ENCODE assay signal across 10 cellular contexts in the genomic region with DNA sequence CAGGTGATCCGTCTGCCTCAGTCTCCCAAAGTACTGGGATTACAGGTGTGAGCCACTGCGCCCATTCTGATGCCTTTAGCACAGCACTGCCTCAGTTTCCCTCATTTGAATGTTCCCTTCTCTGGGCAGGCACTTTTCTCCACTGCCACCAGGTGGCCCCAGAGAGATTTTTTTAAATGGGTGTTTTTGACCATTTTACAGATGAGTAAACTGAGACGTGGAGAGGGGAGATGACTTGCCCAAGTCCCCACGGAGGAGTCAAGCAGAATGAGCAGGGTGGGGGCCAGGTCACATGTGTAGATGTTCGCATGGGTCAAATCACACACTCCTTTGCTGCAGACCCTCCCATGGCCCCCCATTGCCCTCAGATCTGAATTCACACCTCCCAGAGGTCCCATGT. TPM values are rescaled to one million over a fixed set of nuclear protein-coding genes. Genes with fewer than 3 reads are reported as not detected.
DNase-seq lines count a peak whose midpoint lies in the region; ATAC-seq and TF ChIP-seq lines count a peak whose summit lies in the region.
"Had no signal": no experiment of that assay in that cellular context is flagged by ENCODE, and none has a peak within 500 bp of the region (broad histone marks: within the 10 kb centered on the region; RNA-seq: fewer than 3 reads in every experiment).

No MANE protein-coding gene starts in this region.

- TF ChIP-seq EP300 in SK-N-SH (IDR thresholded peaks at IDR 0.05; ENCODE audit: borderline replicate concordance in 1 of 2, low read depth in 1 of 2, low read length in 1 of 2) = no peak

- H3K36me3 ChIP-seq in SK-N-SH (replicated peaks in 1 of 2; ENCODE audit: control insufficient read depth in 1 of 2, insufficient read depth in 2 of 2, low read length in 1 of 2) = no peaks in the 10 kb centered on the region
- no peaks in the 10 kb centered on the region for H3K36me3 ChIP-seq in OCI-LY3 (replicated peaks; ENCODE audit: low read depth, low read length)
- H3K36me3 ChIP-seq in fibroblast of lung (ENCODE audit: control insufficient read depth, insufficient read depth, low read length) = no peaks in the 10 kb centered on the region

- POLR2A ChIA-PET in SK-N-SH (lab: Yijun Ruan, JAX) = no interaction called here

- no peak overlapping the region for H3K4me3 ChIP-seq in SK-N-SH (ENCODE audit: low read depth in 2 of 2, low read length in 1 of 2)
- no peak overlapping the region for H3K4me3 ChIP-seq in OCI-LY3 (ENCODE audit: low read length)
- no peak overlapping the region for H3K4me3 ChIP-seq in fibroblast of lung (replicated peaks in 1 of 4; ENCODE audit: control extremely low read depth in 1 of 4, insufficient read depth in 1 of 4, low read depth in 3 of 4, low read length in 4 of 4)

- no peak for ATAC-seq in SK-N-SH treated with all-trans-retinoic acid at 6 μM for 48 hours
- no peak for ATAC-seq in GM19397 (IDR thresholded peaks at IDR 0.05; ENCODE audit: unreplicated experiment)

- no peak overlapping the region for H3K9ac ChIP-seq in SK-N-SH
- H3K9ac ChIP-seq in OCI-LY3 (ENCODE audit: low read length) = no peak overlapping the region
- H3K9ac ChIP-seq in fibroblast of lung (ENCODE audit: insufficient read depth, low read length) = no peak overlapping the region

- no peaks in the 10 kb centered on the region for H3K27me3 ChIP-seq in SK-N-SH (ENCODE audit: insufficient read depth)
- H3K27me3 ChIP-seq in OCI-LY3 (ENCODE audit: low read depth, low read length) = peaks cover 9% of the 10 kb centered on the region; the same call in 1 of the 2 replicates
- H3K27me3 ChIP-seq in fibroblast of lung (ENCODE audit: control insufficient read depth, insufficient read depth, low read length) = peaks cover 11% of the 10 kb centered on the region

- H3K79me2 ChIP-seq in SK-N-SH (ENCODE audit: insufficient read depth) = no peaks in the 10 kb centered on the region
- H3K79me2 ChIP-seq in OCI-LY3 (ENCODE audit: low read length) = no peaks in the 10 kb centered on the region
- no peaks in the 10 kb centered on the region for H3K79me2 ChIP-seq in fibroblast of lung (ENCODE audit: control insufficient read depth, insufficient read depth, low read length)

- 36% methylated on average over 5 of the region's 5 CpGs for WGBS in SK-N-SH (ENCODE audit: low lambda C conversion rate)

- CTCF ChIA-PET in SK-N-SH (lab: Yijun Ruan, JAX) = interaction anchor here (0.7 to 1.3 kb wide), 2 partner anchors 20 to 22 kb away, joined by 3 read pairs; no protein-coding TSS in a partner anchor

- H3K27ac ChIP-seq in SK-N-SH (ENCODE audit: low read depth in 2 of 2, low read length in 1 of 2) = no peak overlapping the region
- no peak overlapping the region for H3K27ac ChIP-seq in OCI-LY3 (ENCODE audit: low read length)
- H3K27ac ChIP-seq in fibroblast of lung (ENCODE audit: insufficient read depth, low read length) = no peak overlapping the region

- no peak for TF ChIP-seq RAD21 in SK-N-SH (IDR thresholded peaks at IDR 0.05; ENCODE audit: low read length)

- H3K4me2 ChIP-seq in SK-N-SH (no peak overlapping the region), OCI-LY3 (ENCODE audit: low read length) (no peak overlapping the region), fibroblast of lung (ENCODE audit: extremely low read depth, insufficient read depth, low read length) (no peak overlapping the region)

- intact Hi-C loops in posterior vena cava (cut with DNase I) = no loop called here

- H3K9me3 ChIP-seq in SK-N-SH (no peaks in the 10 kb centered on the region), OCI-LY3 (ENCODE audit: insufficient read depth, low read length) (no peaks in the 10 kb centered on the region), fibroblast of lung (ENCODE audit: control insufficient read depth, insufficient read depth, low read depth, low read length) (no peaks in the 10 kb centered on the region)

- TF ChIP-seq CTCF in SK-N-SH (IDR thresholded peaks at IDR 0.05) (peak; percentile 68), OCI-LY3 (IDR thresholded peaks at IDR 0.05; ENCODE audit: low read depth, low read length) (peak; percentile 71), fibroblast of lung (conservative IDR thresholded peaks at IDR 0.05 in 1 of 2, IDR thresholded peaks at IDR 0.05 in 1 of 2; ENCODE audit: low read depth in 1 of 2, low read length in 2 of 2) (peak; percentile 33 to 60)

- DNase-seq in SK-N-SH (no peak), fibroblast of lung (ENCODE audit: low read depth in 2 of 2) (no peak), posterior vena cava (ENCODE audit: low spot score) (no peak), COR-L47 (lab: John Stamatoyannopoulos, UW) (no peak)
- DNase-seq in stimulated activated CD8-positive, alpha-beta memory T cell treated with anti-CD3 and anti-CD28 coated beads, Interleukin-4, amount 100 ng/mL, for 48 hours = peak; percentile 37
- DNase-seq: activated naive CD4-positive, alpha-beta T cell; NCI-H1092 had no signal

- no peaks in the 10 kb centered on the region for H4K20me1 ChIP-seq in SK-N-SH (ENCODE audit: insufficient read depth)
- no peaks in the 10 kb centered on the region; the same call in 1 of the 2 replicates for H4K20me1 ChIP-seq in OCI-LY3 (ENCODE audit: insufficient read depth, low read length)
- H4K20me1 ChIP-seq in fibroblast of lung (ENCODE audit: control insufficient read depth, extremely low read depth, insufficient read depth, low read length) = no peaks in the 10 kb centered on the region

- H3K4me1 ChIP-seq in SK-N-SH (ENCODE audit: control insufficient read depth in 1 of 2, insufficient read depth in 2 of 2, low read depth in 1 of 2, low read length in 1 of 2) (peaks cover 0 to 25% of the 10 kb centered on the region in 2 experiments; a peak in 1 of 4 replicates), OCI-LY3 (ENCODE audit: low read length) (no peaks in the 10 kb centered on the region), fibroblast of lung (ENCODE audit: control insufficient read depth, extremely low read depth, insufficient read depth, low read length) (no peaks in the 10 kb centered on the region)

- H2AFZ ChIP-seq in SK-N-SH (ENCODE audit: low read depth) = no peak overlapping the region
- no peak overlapping the region for H2AFZ ChIP-seq in OCI-LY3 (ENCODE audit: low read depth, low read length)
- H2AFZ ChIP-seq in fibroblast of lung (ENCODE audit: low read length) = no peak overlapping the region

- no peaks in the 10 kb centered on the region for H3F3A ChIP-seq in SK-N-SH (replicated peaks; ENCODE audit: insufficient read depth)

- no peaks in the 10 kb centered on the region for H3K9me2 ChIP-seq in SK-N-SH

TF ChIP-seq in SK-N-SH, 30 proteins besides CTCF, POLR2A, EP300 and RAD21 (continues in another document):
- TF ChIP-seq MEF2A (IDR thresholded peaks at IDR 0.05; ENCODE audit: borderline replicate concordance, low read depth) = no peak
- TF ChIP-seq GATA2 (CRISPR knock-in tag; IDR thresholded peaks at IDR 0.05) = no peak

TF ChIP-seq in SK-N-SH treated with all-trans-retinoic acid at 6 μM for 48 hours, 23 proteins besides CTCF, POLR2A, EP300 and RAD21 (continues in another document):
- TF ChIP-seq RARB (CRISPR knock-in tag; IDR thresholded peaks at IDR 0.05) (no peak), ZC3H10 (CRISPR knock-in tag; IDR thresholded peaks at IDR 0.05) (no peak), ZFP3 (CRISPR knock-in tag; IDR thresholded peaks at IDR 0.05) (no peak)

RNA-seq across cellular contexts. Expression of a gene that starts 3.2 kb away (rescaled TPM):
- polyA plus RNA-seq in SK-N-SH (2012; rRNA removed) = 0.36 and 1.0 TPM in 2 replicates
- 0.05 and 0.26 TPM in 2 replicates for polyA plus RNA-seq in SK-N-SH (2012; cell fraction: cytosol; rRNA removed)
- polyA plus RNA-seq in SK-N-SH (2012; cell fraction: nucleus; rRNA removed) = 4.1 and 8.2 TPM in 2 replicates
- 1.3 and 2.0 TPM in 2 replicates for total RNA-seq in fibroblast of lung
- polyA plus RNA-seq in fibroblast of lung = 0.09 and 0.35 TPM in 2 replicates
- 0.52 and 1.6 TPM in 2 replicates for polyA plus RNA-seq in fibroblast of lung (2012)
- not detected in 2 replicates for polyA minus RNA-seq in fibroblast of lung (ENCODE audit: low replicate concordance)
- 1 to 10 TPM in 1 of 2 donors, under 1 TPM in 1; 0.90 to 1.1 TPM for total RNA-seq in posterior vena cava

RNA-seq across cellular contexts. Expression of a gene that starts 25.6 kb away (rescaled TPM):
- polyA plus RNA-seq in SK-N-SH (2012; rRNA removed) (9.1 and 9.7 TPM in 2 replicates), fibroblast of lung (3.6 and 10.1 TPM in 2 replicates)
- polyA plus RNA-seq in SK-N-SH (2012; cell fraction: cytosol; rRNA removed) = 7.7 and 10.0 TPM in 2 replicates
- 13.1 and 19.6 TPM in 2 replicates for polyA plus RNA-seq in SK-N-SH (2012; cell fraction: nucleus; rRNA removed)
- total RNA-seq in fibroblast of lung (0.77 and 2.0 TPM in 2 replicates), posterior vena cava (1 to 10 TPM; 1.9 to 2.9 TPM)
- polyA plus RNA-seq in fibroblast of lung (2012) = 4.7 and 10.5 TPM in 2 replicates
- polyA minus RNA-seq in fibroblast of lung (ENCODE audit: low replicate concordance) = 17.8 and 47.5 TPM in 2 replicates

RNA-seq across cellular contexts. Expression of a gene that starts 36.5 kb away (rescaled TPM):
- polyA plus RNA-seq in SK-N-SH (2012; rRNA removed) = 17.5 and 20.6 TPM in 2 replicates
- 9.7 and 13.5 TPM in 2 replicates for polyA plus RNA-seq in SK-N-SH (2012; cell fraction: cytosol; rRNA removed)
- 8.2 and 8.6 TPM in 2 replicates for polyA plus RNA-seq in SK-N-SH (2012; cell fraction: nucleus; rRNA removed)
- 4.1 and 4.6 TPM in 2 replicates for total RNA-seq in fibroblast of lung
- 9.4 and 16.7 TPM in 2 replicates for polyA plus RNA-seq in fibroblast of lung
- polyA plus RNA-seq in fibroblast of lung (2012) = 10.2 and 18.3 TPM in 2 replicates
- 25.6 and 48.3 TPM in 2 replicates for polyA minus RNA-seq in fibroblast of lung (ENCODE audit: low replicate concordance)
- 1 to 10 TPM; 6.1 to 6.6 TPM for total RNA-seq in posterior vena cava

RNA-seq across cellular contexts. Expression of a gene that starts 44.8 kb away (rescaled TPM):
- polyA plus RNA-seq in SK-N-SH (2012; rRNA removed) (1.9 and 2.5 TPM in 2 replicates), fibroblast of lung (0.27 and 0.79 TPM in 2 replicates)
- 0.19 and 0.41 TPM in 2 replicates for polyA plus RNA-seq in SK-N-SH (2012; cell fraction: cytosol; rRNA removed)
- 16.0 and 19.5 TPM in 2 replicates for polyA plus RNA-seq in SK-N-SH (2012; cell fraction: nucleus; rRNA removed)
- total RNA-seq in fibroblast of lung (0.51 and 0.83 TPM in 2 replicates), posterior vena cava (1 to 10 TPM; 2.6 to 4.9 TPM)
- polyA plus RNA-seq in fibroblast of lung (2012) = 0.23 and 1.1 TPM in 2 replicates
- 3.5 and 7.5 TPM in 2 replicates for polyA minus RNA-seq in fibroblast of lung (ENCODE audit: low replicate concordance)

RNA-seq across cellular contexts. Expression of a gene that starts 51.9 kb away (rescaled TPM):
- polyA plus RNA-seq in SK-N-SH (2012; rRNA removed) (92.5 and 115 TPM in 2 replicates), fibroblast of lung (47.6 and 65.8 TPM in 2 replicates)
- 55.4 and 101 TPM in 2 replicates for polyA plus RNA-seq in SK-N-SH (2012; cell fraction: cytosol; rRNA removed)
- 125 and 131 TPM in 2 replicates for polyA plus RNA-seq in SK-N-SH (2012; cell fraction: nucleus; rRNA removed)
- total RNA-seq in fibroblast of lung (149 and 166 TPM in 2 replicates), posterior vena cava (100 to 1,000 TPM; 192 to 231 TPM)
- polyA plus RNA-seq in fibroblast of lung (2012) = 92.1 and 103 TPM in 2 replicates
- polyA minus RNA-seq in fibroblast of lung (ENCODE audit: low replicate concordance) = 15.3 and 34.4 TPM in 2 replicates
